Comparison of ENCODE assay signal across 8 cellular contexts in genomic region chr5:40755407-40756365, GRCh38. TPM values are rescaled to one million over a fixed set of nuclear protein-coding genes. Genes with fewer than 3 reads are reported as not detected.
DNase-seq lines count a peak whose midpoint lies in the region; ATAC-seq and TF ChIP-seq lines count a peak whose summit lies in the region.

Gene TTC33 (minus strand): TSS chr5:40755961. CDS start chr5:40747018, 8,943 bp downstream.

- peak within 1 kb of the TSS; percentile 41 for H3K27ac Mint-ChIP-seq in activated T-helper 1 cell treated with anti-CD3 and anti-CD28 coated beads, Interleukin-12 subunit alpha, Interleukin-12 subunit beta, Interleukin-2, Interleukin-4 antibody, amounts not matched to agents 30 ng/mL and 10 ng/mL and 1 ng/mL, durations not matched to agents 14 hours and 24 hours and 36 hours
- H3K27ac Mint-ChIP-seq in naive thymus-derived CD4-positive, alpha-beta T cell, result peak within 1 kb of the TSS in 1 of 9 donors; percentile 32
- no peak within 1 kb of the TSS for H3K27ac Mint-ChIP-seq in stimulated activated naive B cell treated with anti-CD40 and anti-IgM and Interleukin-4, amounts not matched to agents 10 μg/mL and 1 μg/mL and 100 μg/mL, for 72 hours

- 5 to 6% methylated on average over 77 to 80 of the region's 80 CpGs for WGBS in GM23248 (ENCODE audit: low coverage in 1 of 2, low lambda C conversion rate in 2 of 2, missing lambda C conversion rate in 2 of 2), 2 experiments

- no peaks in the 10 kb centered on the region for H3K9me3 ChIP-seq in GM23248 (ENCODE audit: low read depth)
- no peaks in the 10 kb centered on the region for H3K9me3 ChIP-seq in fibroblast of lung (ENCODE audit: control insufficient read depth, insufficient read depth, low read depth, low read length)
- no peaks in the 10 kb centered on the region for H3K9me3 ChIP-seq in naive thymus-derived CD4-positive, alpha-beta T cell (ENCODE audit: control insufficient read depth in 2 of 3, low read length in 3 of 3)

- H3K4me1 ChIP-seq in GM23248 (ENCODE audit: insufficient read depth) (peaks cover 7% of the 10 kb centered on the region; the same call in 1 of the 2 replicates), fibroblast of lung (ENCODE audit: control insufficient read depth, extremely low read depth, insufficient read depth, low read length) (peaks cover 5% of the 10 kb centered on the region)
- peaks cover 9 to 11% of the 10 kb centered on the region in 2 donors for H3K4me1 ChIP-seq in naive thymus-derived CD4-positive, alpha-beta T cell (ENCODE audit: control insufficient read depth in 2 of 2, insufficient read depth in 2 of 2, low read length in 2 of 2)

- H3K4me3 Mint-ChIP-seq in activated T-helper 1 cell treated with anti-CD3 and anti-CD28 coated beads, Interleukin-12 subunit alpha, Interleukin-12 subunit beta, Interleukin-2, Interleukin-4 antibody, amounts not matched to agents 30 ng/mL and 10 ng/mL and 1 ng/mL, durations not matched to agents 14 hours and 24 hours and 36 hours, result no peak within 1 kb of the TSS
- no peak within 1 kb of the TSS for H3K4me3 Mint-ChIP-seq in naive thymus-derived CD4-positive, alpha-beta T cell
- H3K4me3 Mint-ChIP-seq in stimulated activated naive B cell treated with anti-CD40 and anti-IgM and Interleukin-4, amounts not matched to agents 10 μg/mL and 1 μg/mL and 100 μg/mL, for 72 hours, result no peak within 1 kb of the TSS

- no peaks in the 10 kb centered on the region; the same call in 1 of the 2 replicates for H4K20me1 ChIP-seq in GM23248 (ENCODE audit: insufficient read depth)
- no peaks in the 10 kb centered on the region for H4K20me1 ChIP-seq in fibroblast of lung (ENCODE audit: control insufficient read depth, extremely low read depth, insufficient read depth, low read length)

- H3K36me3 ChIP-seq in GM23248 (ENCODE audit: low read depth), result peaks cover 11% of the 10 kb centered on the region; the same call in 1 of the 2 replicates
- no peaks in the 10 kb centered on the region for H3K36me3 ChIP-seq in fibroblast of lung (ENCODE audit: control insufficient read depth, insufficient read depth, low read length)
- H3K36me3 ChIP-seq in naive thymus-derived CD4-positive, alpha-beta T cell (ENCODE audit: control insufficient read depth in 2 of 3, insufficient read depth in 3 of 3, low read length in 3 of 3), result peaks cover 0 to 6% (median 0%) of the 10 kb centered on the region in 3 experiments

- peak; percentile 94 for DNase-seq in EH (ENCODE audit: low read depth)
- DNase-seq in GM23248, result peak; percentile 98
- DNase-seq in Kasumi-1 (lab: John Stamatoyannopoulos, UW), result peak; percentile 94 to 96
- DNase-seq in RKO (ENCODE audit: low spot score), result peak; percentile 96
- DNase-seq in activated T-helper 1 cell treated with anti-CD3 and anti-CD28 coated beads, Interleukin-12 subunit alpha, Interleukin-12 subunit beta, Interleukin-2, Interleukin-4 antibody, amounts not matched to agents 30 ng/mL and 10 ng/mL and 1 ng/mL, durations not matched to agents 14 hours and 24 hours and 36 hours (ENCODE audit: low spot score), result peak; percentile 92
- DNase-seq in fibroblast of lung (ENCODE audit: low read depth in 2 of 2), result peak; percentile 94 to 95
- peak; percentile 84 to 95 (median 91) for DNase-seq in naive thymus-derived CD4-positive, alpha-beta T cell
- DNase-seq in stimulated activated naive B cell treated with anti-CD40 and anti-IgM and Interleukin-4, amounts not matched to agents 10 μg/mL and 1 μg/mL and 100 μg/mL, for 72 hours, result peak; percentile 92

- no peaks in the 10 kb centered on the region for H3K27me3 Mint-ChIP-seq in activated T-helper 1 cell treated with anti-CD3 and anti-CD28 coated beads, Interleukin-12 subunit alpha, Interleukin-12 subunit beta, Interleukin-2, Interleukin-4 antibody, amounts not matched to agents 30 ng/mL and 10 ng/mL and 1 ng/mL, durations not matched to agents 14 hours and 24 hours and 36 hours (ENCODE audit: insufficient read depth)
- no peaks in the 10 kb centered on the region for H3K27me3 Mint-ChIP-seq in naive thymus-derived CD4-positive, alpha-beta T cell
- no peaks in the 10 kb centered on the region for H3K27me3 Mint-ChIP-seq in stimulated activated naive B cell treated with anti-CD40 and anti-IgM and Interleukin-4, amounts not matched to agents 10 μg/mL and 1 μg/mL and 100 μg/mL, for 72 hours

- CTCF ChIA-PET in naive thymus-derived CD4-positive, alpha-beta T cell (lab: Charles Lee), result interaction anchor here (0.7 kb wide), 2 partner anchors 77 to 349 kb away, joined by 3 read pairs; no protein-coding TSS in a partner anchor

- H3K27ac ChIP-seq in GM23248, result peak within 1 kb of the TSS; percentile 78
- peak within 1 kb of the TSS; percentile 84 for H3K27ac ChIP-seq in fibroblast of lung (ENCODE audit: insufficient read depth, low read length)
- peak within 1 kb of the TSS; percentile 89 for H3K27ac ChIP-seq in naive thymus-derived CD4-positive, alpha-beta T cell (ENCODE audit: low read depth, low read length)

- ATAC-seq in naive thymus-derived CD4-positive, alpha-beta T cell, result peak; percentile 95
- ATAC-seq in stimulated activated naive B cell treated with anti-CD40 and anti-IgM and Interleukin-4, amounts not matched to agents 10 μg/mL and 1 μg/mL and 100 μg/mL, for 72 hours (replicated peaks), result peak; percentile 92 to 94

- no peaks in the 10 kb centered on the region for H3K9me2 ChIP-seq in GM23248 (ENCODE audit: insufficient read depth)

- peak; percentile 49 to 50 for TF ChIP-seq CTCF in fibroblast of lung (conservative IDR thresholded peaks at IDR 0.05 in 1 of 2, IDR thresholded peaks at IDR 0.05 in 1 of 2; ENCODE audit: low read depth in 1 of 2, low read length in 2 of 2)

- H3K4me3 ChIP-seq in GM23248, result peak within 1 kb of the TSS; percentile 89
- H3K4me3 ChIP-seq in fibroblast of lung (replicated peaks in 1 of 4; ENCODE audit: control extremely low read depth in 1 of 4, insufficient read depth in 1 of 4, low read depth in 3 of 4, low read length in 4 of 4), result peak within 1 kb of the TSS; percentile 79 to 95 (median 87)
- peak within 1 kb of the TSS; percentile 95 for H3K4me3 ChIP-seq in naive thymus-derived CD4-positive, alpha-beta T cell (ENCODE audit: low read length)

- POLR2A ChIA-PET in naive thymus-derived CD4-positive, alpha-beta T cell (lab: Charles Lee), result interaction anchor here (0.8 to 2.0 kb wide), 2 partner anchors 78 to 1869 kb away, joined by 4 to 11 read pairs; no protein-coding TSS in a partner anchor

- H3K4me1 Mint-ChIP-seq in activated T-helper 1 cell treated with anti-CD3 and anti-CD28 coated beads, Interleukin-12 subunit alpha, Interleukin-12 subunit beta, Interleukin-2, Interleukin-4 antibody, amounts not matched to agents 30 ng/mL and 10 ng/mL and 1 ng/mL, durations not matched to agents 14 hours and 24 hours and 36 hours (ENCODE audit: low read depth), result peaks cover 21% of the 10 kb centered on the region
- H3K4me1 Mint-ChIP-seq in naive thymus-derived CD4-positive, alpha-beta T cell, result peaks cover 0 to 34% (median 17%) of the 10 kb centered on the region in 7 donors
- H3K4me1 Mint-ChIP-seq in stimulated activated naive B cell treated with anti-CD40 and anti-IgM and Interleukin-4, amounts not matched to agents 10 μg/mL and 1 μg/mL and 100 μg/mL, for 72 hours, result peaks cover 11 to 16% of the 10 kb centered on the region in 2 donors

- H3K9ac ChIP-seq in GM23248, result peak within 1 kb of the TSS; percentile 92
- peak within 1 kb of the TSS; percentile 78 for H3K9ac ChIP-seq in fibroblast of lung (ENCODE audit: insufficient read depth, low read length)

- H3K4me2 ChIP-seq in GM23248 (ENCODE audit: unreplicated experiment) (peak within 1 kb of the TSS; percentile 89), fibroblast of lung (ENCODE audit: extremely low read depth, insufficient read depth, low read length) (peak within 1 kb of the TSS; percentile 59)

- peaks cover 25% of the 10 kb centered on the region for H3K36me3 Mint-ChIP-seq in activated T-helper 1 cell treated with anti-CD3 and anti-CD28 coated beads, Interleukin-12 subunit alpha, Interleukin-12 subunit beta, Interleukin-2, Interleukin-4 antibody, amounts not matched to agents 30 ng/mL and 10 ng/mL and 1 ng/mL, durations not matched to agents 14 hours and 24 hours and 36 hours (ENCODE audit: low read depth)
- peaks cover 0 to 19% (median 13%) of the 10 kb centered on the region in 5 donors for H3K36me3 Mint-ChIP-seq in naive thymus-derived CD4-positive, alpha-beta T cell
- peaks cover 6 to 19% of the 10 kb centered on the region in 2 donors for H3K36me3 Mint-ChIP-seq in stimulated activated naive B cell treated with anti-CD40 and anti-IgM and Interleukin-4, amounts not matched to agents 10 μg/mL and 1 μg/mL and 100 μg/mL, for 72 hours

- intact Hi-C loops in activated T-helper 1 cell treated with anti-CD3 and anti-CD28 coated beads, Interleukin-12 subunit alpha, Interleukin-12 subunit beta, Interleukin-2, Interleukin-4 antibody, amounts not matched to agents 30 ng/mL and 10 ng/mL and 1 ng/mL, durations not matched to agents 14 hours and 24 hours and 36 hours (cut with micrococcal nuclease), result loop anchor here (1.0 to 10.0 kb wide), 13 partner anchors 19 to 1683 kb away; partner anchors contain the start of genes FYB1, PTGER4, RICTOR and RPL37
- intact Hi-C loops in naive thymus-derived CD4-positive, alpha-beta T cell (cut with micrococcal nuclease), result loop anchor here (1.0 to 10.0 kb wide), 14 partner anchors 19 to 1541 kb away; partner anchors contain the start of genes FYB1 (in 2 of the 2), PRKAA1 (in 2 of the 2), PTGER4 (in 2 of the 2) and RPL37 (in 2 of the 2)

- peak within 1 kb of the TSS; percentile 92 for H2AFZ ChIP-seq in GM23248
- peak within 1 kb of the TSS; percentile 69 for H2AFZ ChIP-seq in fibroblast of lung (ENCODE audit: low read length)

- H3K9me3 Mint-ChIP-seq in activated T-helper 1 cell treated with anti-CD3 and anti-CD28 coated beads, Interleukin-12 subunit alpha, Interleukin-12 subunit beta, Interleukin-2, Interleukin-4 antibody, amounts not matched to agents 30 ng/mL and 10 ng/mL and 1 ng/mL, durations not matched to agents 14 hours and 24 hours and 36 hours, result no peaks in the 10 kb centered on the region
- no peaks in the 10 kb centered on the region for H3K9me3 Mint-ChIP-seq in naive thymus-derived CD4-positive, alpha-beta T cell
- no peaks in the 10 kb centered on the region for H3K9me3 Mint-ChIP-seq in stimulated activated naive B cell treated with anti-CD40 and anti-IgM and Interleukin-4, amounts not matched to agents 10 μg/mL and 1 μg/mL and 100 μg/mL, for 72 hours

- in situ Hi-C loops in GM23248 (cut with MboI), result no loop called here

- peaks cover 39% of the 10 kb centered on the region for H3K79me2 ChIP-seq in GM23248 (ENCODE audit: insufficient read depth)
- peaks cover 15% of the 10 kb centered on the region for H3K79me2 ChIP-seq in fibroblast of lung (ENCODE audit: control insufficient read depth, insufficient read depth, low read length)

- H3F3A ChIP-seq in GM23248 (ENCODE audit: insufficient read depth), result peaks cover 32% of the 10 kb centered on the region

- no peaks in the 10 kb centered on the region for H3K27me3 ChIP-seq in GM23248 (replicated peaks; ENCODE audit: insufficient read depth)
- H3K27me3 ChIP-seq in fibroblast of lung (ENCODE audit: control insufficient read depth, insufficient read depth, low read length), result no peaks in the 10 kb centered on the region
- no peaks in the 10 kb centered on the region for H3K27me3 ChIP-seq in naive thymus-derived CD4-positive, alpha-beta T cell (ENCODE audit: control insufficient read depth in 2 of 2, insufficient read depth in 2 of 2, low read length in 2 of 2)

RNA-seq across cellular contexts. Expression of gene TTC33, which starts in this region (rescaled TPM):
- 6.8 and 8.0 TPM in 2 replicates for total RNA-seq in GM23248 (2014; rRNA removed; shearing (Covaris generic))
- polyA plus RNA-seq in GM23248 (2016; fragmentation: Nextera tagmentation; extraction: Ambion mirVana) (9.0 and 9.3 TPM in 2 replicates), fibroblast of lung (8.0 and 8.7 TPM in 2 replicates)
- 23.4 and 24.6 TPM in 2 replicates for total RNA-seq in activated T-helper 1 cell treated with anti-CD3 and anti-CD28 coated beads, Interleukin-12 subunit alpha, Interleukin-12 subunit beta, Interleukin-2, Interleukin-4 antibody, amounts not matched to agents 30 ng/mL and 10 ng/mL and 1 ng/mL, durations not matched to agents 14 hours and 24 hours and 36 hours
- total RNA-seq in fibroblast of lung, result 16.3 and 16.4 TPM in 2 replicates
- polyA plus RNA-seq in fibroblast of lung (2012), result 6.7 and 7.5 TPM in 2 replicates
- polyA minus RNA-seq in fibroblast of lung (ENCODE audit: low replicate concordance), result 2.3 TPM in 1 of 2 replicates, not detected in the other
- 10 to 100 TPM in 3 of 5 experiments, 1 to 10 TPM in 2; 7.0 to 17.2 (median 14.0) TPM for total RNA-seq in naive thymus-derived CD4-positive, alpha-beta T cell
- 10 to 100 TPM; 13.2 to 19.0 TPM for polyA plus RNA-seq in naive thymus-derived CD4-positive, alpha-beta T cell

Comparison
In these comparisons a context has a peak if more than half of its experiments do, and no peak if none do; other contexts are left out.
1. Peak in every context shown above with its lines: DNase-seq, ATAC-seq, H3K4me3 ChIP-seq and H3K27ac ChIP-seq.